ENCODE assay signal across 9 cellular contexts in the genomic region with DNA sequence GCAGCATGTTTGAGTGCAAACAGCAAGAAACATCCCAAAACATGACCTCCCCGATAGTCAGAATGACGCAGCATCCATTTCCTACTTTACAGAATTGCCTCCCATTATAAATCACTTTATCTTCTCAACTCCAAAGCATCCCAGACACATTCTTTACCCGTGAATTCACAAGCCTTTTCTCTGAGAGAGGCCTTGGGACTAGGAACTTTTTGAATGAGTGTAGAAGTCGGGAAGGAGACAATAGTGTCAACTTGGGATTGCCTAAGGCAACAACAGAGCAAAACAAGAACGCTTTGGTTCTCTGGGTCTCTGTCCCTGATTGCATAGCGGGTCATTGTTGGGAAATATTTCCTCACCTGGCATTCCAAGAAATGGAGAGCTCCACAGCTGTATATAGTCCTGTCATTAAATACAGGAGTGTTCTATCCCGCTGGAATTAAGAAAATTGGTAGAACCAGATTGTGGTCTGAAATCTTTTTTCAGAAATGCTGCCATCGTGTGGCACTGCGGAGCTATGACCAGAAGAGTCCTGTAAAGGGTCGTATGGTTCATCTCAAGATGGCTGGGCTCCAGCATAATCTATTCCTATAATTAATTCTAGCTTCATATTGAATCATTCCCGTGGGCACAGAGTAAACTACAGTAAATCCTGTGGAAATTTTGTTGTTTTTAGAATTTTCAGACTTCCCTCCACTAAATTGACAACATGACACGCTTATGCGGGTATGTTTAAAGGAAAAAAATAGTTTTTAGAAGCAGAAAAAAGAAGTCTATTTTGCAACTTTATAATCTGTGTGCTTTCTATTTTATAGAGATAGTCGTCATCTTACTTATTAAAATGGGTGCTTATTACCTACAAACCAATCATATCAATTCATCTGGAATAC. TPM values are rescaled to one million over a fixed set of nuclear protein-coding genes. Genes with fewer than 3 reads are reported as not detected.
DNase-seq lines count a peak whose midpoint lies in the region; ATAC-seq, FAIRE-seq and TF ChIP-seq lines count a peak whose summit lies in the region.
"Had no signal": no experiment of that assay in that cellular context is flagged by ENCODE, and none has a peak within 500 bp of the region (broad histone marks: within the 10 kb centered on the region; RNA-seq: fewer than 3 reads in every experiment).

No MANE protein-coding gene starts in this region.

- H3K9me3 Mint-ChIP-seq in activated naive CD4-positive, alpha-beta T cell treated with anti-CD3 and anti-CD28 coated beads, Interleukin-2, amount 50 U/mL, for 72 hours, result no peaks in the 10 kb centered on the region
- H3K9me3 Mint-ChIP-seq: activated naive CD4-positive, alpha-beta T cell treated with anti-CD3 and anti-CD28 coated beads, Interleukin-2, amount 50 U/mL, for 24 hours had no signal

- no peak overlapping the region for H3K27ac Mint-ChIP-seq in activated naive CD4-positive, alpha-beta T cell treated with anti-CD3 and anti-CD28 coated beads, Interleukin-2, amount 50 U/mL, for 72 hours
- H3K27ac Mint-ChIP-seq: activated naive CD4-positive, alpha-beta T cell treated with anti-CD3 and anti-CD28 coated beads, Interleukin-2, amount 50 U/mL, for 24 hours had no signal

- H3K4me1 ChIP-seq in pancreas, result peaks cover 0 to 4% (median 0%) of the 10 kb centered on the region in 3 donors

- peak overlapping the region in 1 of 4 donors; percentile 17 for H3K4me3 ChIP-seq in pancreas

- H3K36me3 Mint-ChIP-seq in activated naive CD4-positive, alpha-beta T cell treated with anti-CD3 and anti-CD28 coated beads, Interleukin-2, amount 50 U/mL, for 72 hours, result no peaks in the 10 kb centered on the region
- H3K36me3 Mint-ChIP-seq: activated naive CD4-positive, alpha-beta T cell treated with anti-CD3 and anti-CD28 coated beads, Interleukin-2, amount 50 U/mL, for 24 hours had no signal

- H3K27me3 ChIP-seq in pancreas, result peaks cover 0 to 7% (median 0%) of the 10 kb centered on the region in 4 donors

- WGBS in pancreas, 2 donors, result 25 to 30% methylated on average over 14 of the region's 14 CpGs

- peak; percentile 47 to 82 (median 60) for TF ChIP-seq CTCF in pancreas (IDR thresholded peaks at IDR 0.05)

- H3K27ac ChIP-seq in pancreas, result peak overlapping the region in 2 of 4 donors; percentile 9 to 46

- peak; percentile 80 for FAIRE-seq in pancreas (lab: Jason Lieb, UNC)

- no peaks in the 10 kb centered on the region for H3K36me3 ChIP-seq in pancreas

- DNase-seq in DMS 273 treated with DMSO at 0.1 percent for 48 hours (lab: John Stamatoyannopoulos, UW) (peak; percentile 21), NOMO-1 treated with DMSO at 0.1 percent for 48 hours (lab: John Stamatoyannopoulos, UW; ENCODE audit: unreplicated experiment) (peak; percentile 47), Right ventricle myocardium superior (peak; percentile 62), pancreas (peak in 5 of 6 donors; percentile 33 to 64 (median 53))
- peak in 1 of 2 donors; percentile 34 for DNase-seq in activated naive CD4-positive, alpha-beta T cell treated with anti-CD3 and anti-CD28 coated beads, Interleukin-2, amount 50 U/mL, for 72 hours (ENCODE audit: low spot score in 2 of 2)

- H3K9me3 ChIP-seq in pancreas, result no peaks in the 10 kb centered on the region

- intact Hi-C loops in Right ventricle myocardium superior (cut with DNase I), result loop anchor here (2.0 to 10.0 kb wide), 3 partner anchors 121 to 599 kb away; no protein-coding TSS in a partner anchor
- intact Hi-C loops in pancreas (cut with DNase I), result loop anchor here in 2 of 3 donors (5.0 kb wide), 1 partner anchor 116 kb away; no protein-coding TSS in a partner anchor

- ATAC-seq in GM19455 (IDR thresholded peaks at IDR 0.05; ENCODE audit: unreplicated experiment) (peak; percentile 71), HG03521 (IDR thresholded peaks at IDR 0.05; ENCODE audit: unreplicated experiment) (peak; percentile 60), Right ventricle myocardium superior (ENCODE audit: poor library complexity) (peak; percentile 88), pancreas (peak; percentile 74 to 86 (median 84)), GM21619 (IDR thresholded peaks at IDR 0.05; ENCODE audit: unreplicated experiment) (no peak)
- peak; percentile 65 to 66 for ATAC-seq in activated naive CD4-positive, alpha-beta T cell treated with anti-CD3 and anti-CD28 coated beads, Interleukin-2, amount 50 U/mL, for 72 hours

RNA-seq across cellular contexts. Expression of a gene that starts 2.0 kb away (rescaled TPM):
- not detected for total RNA-seq in activated naive CD4-positive, alpha-beta T cell treated with anti-CD3 and anti-CD28 coated beads, Interleukin-2, amount 50 U/mL, for 72 hours
- total RNA-seq in Right ventricle myocardium superior, result 5.6 TPM
- 1,000 to 10,000 TPM in 1 of 6 donors, 100 to 1,000 TPM in 3, 10 to 100 TPM in 2; 55.4 to 1,351 (median 166) TPM for total RNA-seq in pancreas
- 100 to 1,000 TPM in 1 of 2 donors, 10 to 100 TPM in 1; 78.8 to 297 TPM for polyA plus RNA-seq in pancreas

RNA-seq across cellular contexts. Expression of a gene that starts 33.9 kb away (rescaled TPM):
- total RNA-seq in activated naive CD4-positive, alpha-beta T cell treated with anti-CD3 and anti-CD28 coated beads, Interleukin-2, amount 50 U/mL, for 72 hours, result 1 to 10 TPM; 2.0 to 7.1 TPM
- 11.6 TPM for total RNA-seq in Right ventricle myocardium superior
- total RNA-seq in pancreas, result 10 to 100 TPM in 4 of 6 donors, 1 to 10 TPM in 2; 9.1 to 21.6 (median 11.5) TPM
- 10 to 100 TPM in 1 of 2 donors, 1 to 10 TPM in 1; 7.6 to 17.0 TPM for polyA plus RNA-seq in pancreas
